In genomic region chr19:16076958-16077611, GRCh38 we compare ENCODE assay signal across 8 cellular contexts. TPM values are rescaled to one million over a fixed set of nuclear protein-coding genes. Genes with fewer than 3 reads are reported as not detected.
DNase-seq lines count a peak whose midpoint lies in the region; ATAC-seq, FAIRE-seq and TF ChIP-seq lines count a peak whose summit lies in the region.

No MANE protein-coding gene starts in this region.

- H3K36me3 Mint-ChIP-seq in HFFc6 (ENCODE audit: low read depth) (peaks cover 39% of the 10 kb centered on the region), WTC11 (peaks cover 18% of the 10 kb centered on the region), naive B cell (no peaks in the 10 kb centered on the region)

- DNase-seq in C1 segment of cervical spinal cord (lab: John Stamatoyannopoulos, UW) (peak in 10 of 14 donors; percentile 20 to 71 (median 52)), HFFc6 (no peak), WTC11 (ENCODE audit: low spot score) (peak; percentile 68), epithelial cell of prostate (ENCODE audit: low read depth, low spot score) (no peak), naive B cell (no peak), NCI-H226 (no peak), urothelium cell line (ENCODE audit: low spot score) (no peak)

- H3K4me3 Mint-ChIP-seq in HFFc6 (peak overlapping the region; percentile 95), WTC11 (peak overlapping the region; percentile 85), naive B cell (peak overlapping the region; percentile 84 to 97 (median 91))

- POLR2A ChIA-PET in WTC11 (lab: Charles Lee): interaction anchor here (0.6 to 2.5 kb wide), 11 partner anchors 8 to 108 kb away, joined by 3 to 17 read pairs (median 4); partner anchors contain the start of genes FAM32A and RAB8A

- H3K27ac Mint-ChIP-seq in HFFc6 (peak overlapping the region; percentile 99), WTC11 (peak overlapping the region; percentile 98), naive B cell (peak overlapping the region; percentile 93 to 99 (median 98))

- TF ChIP-seq CTCF in HFFc6 (IDR thresholded peaks at IDR 0.05) (no peak), WTC11 (IDR thresholded peaks at IDR 0.05) (no peak)

- peaks cover 25% of the 10 kb centered on the region for H3K27me3 Mint-ChIP-seq in HFFc6 (ENCODE audit: insufficient read depth)
- H3K27me3 Mint-ChIP-seq in WTC11 (ENCODE audit: low read depth): no peaks in the 10 kb centered on the region
- H3K27me3 Mint-ChIP-seq in naive B cell: no peaks in the 10 kb centered on the region

- FAIRE-seq in urothelium cell line (lab: Jason Lieb, UNC): no peak

- peak overlapping the region; percentile 99 for H3K27ac ChIP-seq in epithelial cell of prostate

- ATAC-seq in WTC11 (no peak), naive B cell (ENCODE audit: low read depth in 2 of 2) (no peak), HG03175 (IDR thresholded peaks at IDR 0.05; ENCODE audit: unreplicated experiment) (no peak)

- peaks cover 62% of the 10 kb centered on the region for H3K4me1 Mint-ChIP-seq in HFFc6 (ENCODE audit: low read depth)
- H3K4me1 Mint-ChIP-seq in WTC11: peaks cover 54% of the 10 kb centered on the region
- H3K4me1 Mint-ChIP-seq in naive B cell: peaks cover 46 to 67% (median 66%) of the 10 kb centered on the region in 3 donors

- CTCF ChIA-PET in WTC11 (lab: Charles Lee): interaction anchor here (0.8 to 8.9 kb wide), 5 partner anchors 10 to 109 kb away, joined by 3 to 100 read pairs (median 5); no protein-coding TSS in a partner anchor

- peaks cover 5% of the 10 kb centered on the region; the same call in 1 of the 2 replicates for H3K9me3 Mint-ChIP-seq in HFFc6
- no peaks in the 10 kb centered on the region for H3K9me3 Mint-ChIP-seq in WTC11
- H3K9me3 Mint-ChIP-seq in naive B cell: no peaks in the 10 kb centered on the region

TF ChIP-seq in WTC11, 78 proteins besides CTCF, POLR2A, EP300 and RAD21:
- TF ChIP-seq MYBL2 (CRISPR knock-in tag; IDR thresholded peaks at IDR 0.05) (0 out of 2 replicates have a peak, but pooled peaks have one; percentile 25), MLX (CRISPR knock-in tag; IDR thresholded peaks at IDR 0.05) (no peak), ERG (CRISPR knock-in tag; IDR thresholded peaks at IDR 0.05) (0 out of 2 replicates have a peak, but pooled peaks have one; percentile 37), ZNF416 (CRISPR knock-in tag; IDR thresholded peaks at IDR 0.05) (peak; percentile 38; the same call in 1 of the 2 replicates), EMX1 (CRISPR knock-in tag; IDR thresholded peaks at IDR 0.05) (0 out of 2 replicates have a peak, but pooled peaks have one; percentile 58), PRRX2 (CRISPR knock-in tag; IDR thresholded peaks at IDR 0.05) (0 out of 2 replicates have a peak, but pooled peaks have one; percentile 64)

RNA-seq across cellular contexts. Expression of gene TPM4, which starts 0.8 kb away (rescaled TPM):
- total RNA-seq in HFFc6 (2021; fragmentation: NEBNext Ultra II Directional; extraction: Animal tissue kit (Norgen Biotek cat#: 25700)): 1,000 to 10,000 TPM in 4 of 6 experiments, 100 to 1,000 TPM in 2; 973 to 1,332 (median 1,247) TPM
- 302 to 327 TPM (median 323 TPM) in 3 replicates for total RNA-seq in WTC11 (2021)
- 10 to 100 TPM; 53.6 to 85.7 (median 76.7) TPM for polyA plus RNA-seq in naive B cell (ENCODE audit: low read depth in 6 of 6)

RNA-seq across cellular contexts. Expression of gene RAB8A, which starts 34.6 kb away (rescaled TPM):
- total RNA-seq in HFFc6 (2021; fragmentation: NEBNext Ultra II Directional; extraction: Animal tissue kit (Norgen Biotek cat#: 25700)): 100 to 1,000 TPM in 3 of 6 experiments, 10 to 100 TPM in 3; 93.5 to 103 (median 100) TPM
- 68.4 to 81.8 TPM (median 74.0 TPM) in 3 replicates for total RNA-seq in WTC11 (2021)
- 100 to 1,000 TPM in 5 of 6 donors, 10 to 100 TPM in 1; 98.8 to 134 (median 112) TPM for polyA plus RNA-seq in naive B cell (ENCODE audit: low read depth in 6 of 6)

Comparison
In these comparisons a context has a peak if more than half of its experiments do, and no peak if none do; other contexts are left out.
1. DNase-seq: peak in C1 segment of cervical spinal cord (10 of 14) and WTC11 (single experiment); none in HFFc6 (single experiment), epithelial cell of prostate (single experiment), naive B cell (single experiment), NCI-H226 (single experiment) and urothelium cell line (single experiment).
2. Peak in every context shown above with its lines, with median percentiles within 50 percentile points of each other: H3K27ac Mint-ChIP-seq and H3K4me3 Mint-ChIP-seq.